ENCODE assay signal across 1 cellular context in the genomic region with DNA sequence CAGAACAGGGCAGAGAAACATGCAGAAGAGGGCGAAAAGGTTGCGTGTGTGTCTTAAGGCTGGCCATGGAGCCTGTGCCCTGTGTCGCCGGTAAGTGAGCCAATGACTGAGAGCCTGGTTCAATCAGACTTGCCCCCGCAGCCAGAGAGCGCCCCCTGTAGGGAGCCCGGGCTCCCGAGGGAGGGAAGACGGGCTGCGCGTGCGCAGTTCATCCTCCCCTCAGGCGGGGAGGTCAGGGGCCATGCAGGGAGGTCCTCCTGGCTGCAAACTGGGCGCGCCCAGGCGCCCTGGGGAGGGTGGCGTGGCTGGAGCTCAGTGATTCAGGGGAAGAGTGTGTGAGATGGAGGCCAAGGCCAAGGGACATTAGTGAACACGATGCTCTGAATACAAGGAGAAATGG.
TF ChIP-seq lines count a peak whose summit lies in the region.

No MANE protein-coding gene starts in this region.

TF ChIP-seq in H1, 55 proteins besides CTCF, POLR2A, EP300 and RAD21:
- no peak for TF ChIP-seq KDM4A (IDR thresholded peaks at IDR 0.05; ENCODE audit: low read depth, low read length, severe bottlenecking)
- TF ChIP-seq SRF (IDR thresholded peaks at IDR 0.05; ENCODE audit: low read depth, low read length): no peak
- TF ChIP-seq MAFK (IDR thresholded peaks at IDR 0.05; ENCODE audit: low read depth, low read length): no peak
- no peak for TF ChIP-seq SIRT6 (IDR thresholded peaks at IDR 0.05; ENCODE audit: low read length)
- no peak for TF ChIP-seq CBX8 (IDR thresholded peaks at IDR 0.05; ENCODE audit: borderline replicate concordance, low read depth, low read length)
- TF ChIP-seq, protein P1, sequence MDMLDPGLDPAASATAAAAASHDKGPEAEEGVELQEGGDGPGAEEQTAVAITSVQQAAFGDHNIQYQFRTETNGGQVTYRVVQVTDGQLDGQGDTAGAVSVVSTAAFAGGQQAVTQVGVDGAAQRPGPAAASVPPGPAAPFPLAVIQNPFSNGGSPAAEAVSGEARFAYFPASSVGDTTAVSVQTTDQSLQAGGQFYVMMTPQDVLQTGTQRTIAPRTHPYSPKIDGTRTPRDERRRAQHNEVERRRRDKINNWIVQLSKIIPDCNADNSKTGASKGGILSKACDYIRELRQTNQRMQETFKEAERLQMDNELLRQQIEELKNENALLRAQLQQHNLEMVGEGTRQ (IDR thresholded peaks at IDR 0.05; ENCODE audit: low read length): no peak
- TF ChIP-seq CHD2 (IDR thresholded peaks at IDR 0.05; ENCODE audit: low read length): no peak
- no peak for TF ChIP-seq SP1 (IDR thresholded peaks at IDR 0.05; ENCODE audit: low read depth, low read length)
- no peak for TF ChIP-seq NRF1 (IDR thresholded peaks at IDR 0.05; ENCODE audit: low read depth, low read length)
- no peak for TF ChIP-seq ZNF274 (IDR thresholded peaks at IDR 0.05; ENCODE audit: borderline replicate concordance, extremely low read depth, low read length)
- no peak for TF ChIP-seq HDAC6 (IDR thresholded peaks at IDR 0.05; ENCODE audit: low read depth, low read length)
- no peak for TF ChIP-seq RFX5 (IDR thresholded peaks at IDR 0.05; ENCODE audit: borderline replicate concordance, low read depth, low read length)
- TF ChIP-seq, protein P2, sequence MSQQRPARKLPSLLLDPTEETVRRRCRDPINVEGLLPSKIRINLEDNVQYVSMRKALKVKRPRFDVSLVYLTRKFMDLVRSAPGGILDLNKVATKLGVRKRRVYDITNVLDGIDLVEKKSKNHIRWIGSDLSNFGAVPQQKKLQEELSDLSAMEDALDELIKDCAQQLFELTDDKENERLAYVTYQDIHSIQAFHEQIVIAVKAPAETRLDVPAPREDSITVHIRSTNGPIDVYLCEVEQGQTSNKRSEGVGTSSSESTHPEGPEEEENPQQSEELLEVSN (IDR thresholded peaks at IDR 0.05): no peak
TF ChIP-seq in H1: peak in this region for 0.
